In the genomic region with DNA sequence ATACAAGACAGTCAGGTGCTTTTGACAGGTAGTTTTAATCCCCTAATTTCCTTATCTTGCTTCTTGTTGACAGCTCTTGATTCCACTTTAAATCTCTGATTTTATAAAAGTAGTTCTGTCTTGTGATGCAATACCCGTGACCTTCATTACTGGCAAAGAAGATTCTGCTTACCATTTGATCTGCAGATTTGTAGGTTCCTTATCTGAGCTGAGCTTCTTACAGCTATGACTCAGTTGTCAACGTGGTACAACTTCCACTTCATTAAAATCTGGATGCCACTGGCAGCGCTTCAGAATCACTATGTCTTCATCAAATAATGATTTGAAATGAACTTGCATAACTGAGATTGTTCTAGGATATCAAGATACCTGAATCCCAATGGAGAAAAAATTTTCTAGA, we compare ENCODE assay signal across 23 cellular contexts.
A peak's percentile ranks its signal among the peaks of the same experiment; 100 is the strongest.
DNase-seq lines count a peak whose midpoint lies in the region; ATAC-seq and TF ChIP-seq lines count a peak whose summit lies in the region.
"Had no signal": no experiment of that assay in that cellular context is flagged by ENCODE, and none has a peak within 500 bp of the region (broad histone marks: within the 10 kb centered on the region; RNA-seq: fewer than 3 reads in every experiment).

No MANE protein-coding gene starts in this region.

- H3K4me3 Mint-ChIP-seq in activated CD4-positive, alpha-beta memory T cell treated with anti-CD3 and anti-CD28 coated beads for 36 hours = no peak overlapping the region
- H3K4me3 Mint-ChIP-seq: activated CD8-positive, alpha-beta memory T cell treated with anti-CD3 and anti-CD28 coated beads, Interleukin-2, amount 10 ng/mL, durations not matched to agents 7 days and 5 days; activated naive CD4-positive, alpha-beta T cell treated with anti-CD3 and anti-CD28 coated beads, Interleukin-2, amount 50 U/mL, for 24 hours; CD4-positive, alpha-beta memory T cell; mesothelial cell of epicardium; naive thymus-derived CD8-positive, alpha-beta T cell; stimulated activated naive CD8-positive, alpha-beta T cell treated with anti-CD3 and anti-CD28 coated beads, Interleukin-15, Interleukin-2, amounts not matched to agents 100 ng/mL and 50 ng/mL, for 24 hours; T-cell had no signal

- POLR2A ChIA-PET in activated CD4-positive, alpha-beta memory T cell treated with anti-CD3 and anti-CD28 coated beads for 36 hours (lab: Charles Lee) = no interaction called here

- DNase-seq in EH (ENCODE audit: low read depth) (peak; percentile 29), M059J (ENCODE audit: low read depth) (peak; percentile 53), adrenal gland (peak; percentile 46 to 83 (median 62)), foreskin keratinocyte (peak in 1 of 2 donors; percentile 11), NCI-H82 (lab: John Stamatoyannopoulos, UW) (no peak)
- DNase-seq in activated CD4-positive, alpha-beta memory T cell treated with anti-CD3 and anti-CD28 coated beads for 36 hours = no peak
- DNase-seq: activated CD4-positive, alpha-beta T cell treated with anti-CD3 and anti-CD28 coated beads for 4 hours; activated CD8-positive, alpha-beta memory T cell treated with anti-CD3 and anti-CD28 coated beads, Interleukin-2, amount 10 ng/mL, durations not matched to agents 7 days and 5 days; CD4-positive, alpha-beta memory T cell; cerebellar nuclear complex; DMS 273 treated with DMSO at 0.1 percent for 48 hours; naive thymus-derived CD8-positive, alpha-beta T cell; NCI-H1092 treated with DMSO at 0.1 percent for 48 hours; stimulated activated CD4-positive, alpha-beta T cell treated with anti-CD3 and anti-CD28 coated beads, Interleukin-12 subunit alpha, Interleukin-12 subunit beta, amount 100 ng/mL, for 4 hours; T-cell; transverse colon had no signal

- H3K9me3 ChIP-seq in adrenal gland (replicated peaks in 1 of 3) = no peaks in the 10 kb centered on the region
- H3K9me3 ChIP-seq: ascending aorta, right atrium auricular region, transverse colon had no signal

- H3K4me1 ChIP-seq in adrenal gland (replicated peaks in 1 of 2) (peaks cover 0 to 5% of the 10 kb centered on the region in 2 donors), foreskin keratinocyte (no peaks in the 10 kb centered on the region)
- H3K4me1 ChIP-seq: ascending aorta, right atrium auricular region, transverse colon had no signal

- WGBS in adrenal gland, 4 donors = 34 to 53% (median 37%) methylated on average over 3 of the region's 3 CpGs

- H3K4me3 ChIP-seq in adrenal gland = no peak overlapping the region
- H3K4me3 ChIP-seq: ascending aorta, right atrium auricular region, transverse colon had no signal

- no peak for TF ChIP-seq POLR2A in adrenal gland (IDR thresholded peaks at IDR 0.05)

- no peaks in the 10 kb centered on the region for H3K36me3 Mint-ChIP-seq in activated CD4-positive, alpha-beta memory T cell treated with anti-CD3 and anti-CD28 coated beads for 36 hours
- H3K36me3 Mint-ChIP-seq: activated CD8-positive, alpha-beta memory T cell treated with anti-CD3 and anti-CD28 coated beads, Interleukin-2, amount 10 ng/mL, durations not matched to agents 7 days and 5 days; activated naive CD4-positive, alpha-beta T cell treated with anti-CD3 and anti-CD28 coated beads, Interleukin-2, amount 50 U/mL, for 24 hours; naive thymus-derived CD8-positive, alpha-beta T cell; T-cell had no signal

- TF ChIP-seq CTCF in adrenal gland (IDR thresholded peaks at IDR 0.05) (no peak), foreskin keratinocyte (conservative IDR thresholded peaks at IDR 0.05) (no peak)

- H3K27ac ChIP-seq in adrenal gland = no peak overlapping the region
- H3K27ac ChIP-seq in foreskin keratinocyte = no peak overlapping the region
- H3K27ac ChIP-seq: ascending aorta, right atrium auricular region, transverse colon had no signal

- peak; percentile 25 for ATAC-seq in foreskin keratinocyte
- no peak for ATAC-seq in GM19395 (IDR thresholded peaks at IDR 0.05; ENCODE audit: unreplicated experiment)
- ATAC-seq in GM19397 (IDR thresholded peaks at IDR 0.05; ENCODE audit: unreplicated experiment) = no peak
- ATAC-seq: activated CD8-positive, alpha-beta memory T cell treated with anti-CD3 and anti-CD28 coated beads, Interleukin-2, amount 10 ng/mL, durations not matched to agents 7 days and 5 days; naive thymus-derived CD8-positive, alpha-beta T cell; T-cell had no signal

- H3K27ac Mint-ChIP-seq in activated CD4-positive, alpha-beta memory T cell treated with anti-CD3 and anti-CD28 coated beads for 36 hours = no peak overlapping the region
- H3K27ac Mint-ChIP-seq: activated CD8-positive, alpha-beta memory T cell treated with anti-CD3 and anti-CD28 coated beads, Interleukin-2, amount 10 ng/mL, durations not matched to agents 7 days and 5 days; activated naive CD4-positive, alpha-beta T cell treated with anti-CD3 and anti-CD28 coated beads, Interleukin-2, amount 50 U/mL, for 24 hours; mesothelial cell of epicardium; stimulated activated naive CD8-positive, alpha-beta T cell treated with anti-CD3 and anti-CD28 coated beads, Interleukin-15, Interleukin-2, amounts not matched to agents 100 ng/mL and 50 ng/mL, for 24 hours; T-cell had no signal

- intact Hi-C loops in adrenal gland (cut with DNase I) = no loop called here
- intact Hi-C loops in activated CD4-positive, alpha-beta memory T cell treated with anti-CD3 and anti-CD28 coated beads for 36 hours (cut with micrococcal nuclease) = no loop called here

- peaks cover 4% of the 10 kb centered on the region for H3K4me1 Mint-ChIP-seq in activated CD4-positive, alpha-beta memory T cell treated with anti-CD3 and anti-CD28 coated beads for 36 hours (ENCODE audit: low read depth)
- H3K4me1 Mint-ChIP-seq: activated CD8-positive, alpha-beta memory T cell treated with anti-CD3 and anti-CD28 coated beads, Interleukin-2, amount 10 ng/mL, durations not matched to agents 7 days and 5 days; activated naive CD4-positive, alpha-beta T cell treated with anti-CD3 and anti-CD28 coated beads, Interleukin-2, amount 50 U/mL, for 24 hours; naive thymus-derived CD8-positive, alpha-beta T cell had no signal

- H3K27me3 ChIP-seq in adrenal gland = no peaks in the 10 kb centered on the region
- H3K27me3 ChIP-seq in foreskin keratinocyte = no peaks in the 10 kb centered on the region
- H3K27me3 ChIP-seq: ascending aorta, right atrium auricular region, transverse colon had no signal

- H3K9me3 Mint-ChIP-seq in activated CD4-positive, alpha-beta memory T cell treated with anti-CD3 and anti-CD28 coated beads for 36 hours = no peaks in the 10 kb centered on the region
- H3K9me3 Mint-ChIP-seq: activated naive CD4-positive, alpha-beta T cell treated with anti-CD3 and anti-CD28 coated beads, Interleukin-2, amount 50 U/mL, for 24 hours; naive thymus-derived CD8-positive, alpha-beta T cell; stimulated activated naive CD8-positive, alpha-beta T cell treated with anti-CD3 and anti-CD28 coated beads, Interleukin-15, Interleukin-2, amounts not matched to agents 100 ng/mL and 50 ng/mL, for 24 hours; T-cell had no signal

- no peaks in the 10 kb centered on the region for H3K36me3 ChIP-seq in adrenal gland (replicated peaks in 1 of 2)
- H3K36me3 ChIP-seq: ascending aorta, right atrium auricular region, transverse colon had no signal

- H3K27me3 Mint-ChIP-seq in activated CD4-positive, alpha-beta memory T cell treated with anti-CD3 and anti-CD28 coated beads for 36 hours = no peaks in the 10 kb centered on the region
- H3K27me3 Mint-ChIP-seq: activated CD8-positive, alpha-beta memory T cell treated with anti-CD3 and anti-CD28 coated beads, Interleukin-2, amount 10 ng/mL, durations not matched to agents 7 days and 5 days; activated naive CD4-positive, alpha-beta T cell treated with anti-CD3 and anti-CD28 coated beads, Interleukin-2, amount 50 U/mL, for 24 hours; CD4-positive, alpha-beta memory T cell; naive thymus-derived CD8-positive, alpha-beta T cell; stimulated activated naive CD8-positive, alpha-beta T cell treated with anti-CD3 and anti-CD28 coated beads, Interleukin-15, Interleukin-2, amounts not matched to agents 100 ng/mL and 50 ng/mL, for 24 hours; T-cell had no signal

- CTCF ChIA-PET in activated CD4-positive, alpha-beta memory T cell treated with anti-CD3 and anti-CD28 coated beads for 36 hours (lab: Charles Lee) = no interaction called here

Comparison
In these comparisons a context has a peak if more than half of its experiments do, and no peak if none do; other contexts are left out.
1. DNase-seq: peak in EH (single experiment), M059J (single experiment) and adrenal gland (7 of 7); none in activated CD4-positive, alpha-beta memory T cell treated with anti-CD3 and anti-CD28 coated beads for 36 hours (single experiment) and NCI-H82 (single experiment).